8 cellular contexts compared by ENCODE assay signal in genomic region chr9:26856413-26857032, GRCh38. TPM values are rescaled to one million over a fixed set of nuclear protein-coding genes. Genes with fewer than 3 reads are reported as not detected.
DNase-seq lines count a peak whose midpoint lies in the region; ATAC-seq and TF ChIP-seq lines count a peak whose summit lies in the region.

No MANE protein-coding gene starts in this region.

- no peak overlapping the region for H3K9ac ChIP-seq in liver (ENCODE audit: low read depth in 1 of 2, low read length in 2 of 2)

- no peaks in the 10 kb centered on the region for H3K4me1 ChIP-seq in liver (ENCODE audit: control insufficient read depth in 4 of 4, insufficient read depth in 4 of 4, low read length in 3 of 4)

- H3K36me3 Mint-ChIP-seq in activated T-helper 17 cell treated with anti-CD3 and anti-CD28 coated beads, Interleukin-2, amount 50 U/mL, for 72 hours (ENCODE audit: low read depth), result peaks cover 28% of the 10 kb centered on the region

- peak; percentile 76 to 78 for TF ChIP-seq RAD21 in liver (IDR thresholded peaks at IDR 0.05)

- DNase-seq in DMS153 (lab: John Stamatoyannopoulos, UW) (peak; percentile 59), NCI-H345 (lab: John Stamatoyannopoulos, UW) (peak; percentile 3), astrocyte of the spinal cord (ENCODE audit: low read depth, low spot score) (peak; percentile 54)
- no peak for DNase-seq in activated effector memory CD4-positive, alpha-beta T cell treated with anti-CD3 and anti-CD28 coated beads, Interleukin-2, amount 50 U/mL, for 16 hours

- TF ChIP-seq CTCF in astrocyte of the spinal cord (IDR thresholded peaks at IDR 0.05; ENCODE audit: low read depth, low read length), result peak; percentile 59
- peak; percentile 59 for TF ChIP-seq CTCF in liver (IDR thresholded peaks at IDR 0.05; ENCODE audit: low read depth, low read length, missing input control)

- H3K27me3 ChIP-seq in liver (ENCODE audit: control insufficient read depth in 4 of 4, insufficient read depth in 4 of 4, low read length in 3 of 4), result no peaks in the 10 kb centered on the region

- no peaks in the 10 kb centered on the region for H3K4me1 Mint-ChIP-seq in activated T-helper 17 cell treated with anti-CD3 and anti-CD28 coated beads, Interleukin-2, amount 50 U/mL, for 72 hours

- no peak overlapping the region for H3K4me3 Mint-ChIP-seq in activated T-helper 17 cell treated with anti-CD3 and anti-CD28 coated beads, Interleukin-2, amount 50 U/mL, for 72 hours

- no peaks in the 10 kb centered on the region for H3K27me3 Mint-ChIP-seq in activated T-helper 17 cell treated with anti-CD3 and anti-CD28 coated beads, Interleukin-2, amount 50 U/mL, for 72 hours

- H3K9me3 Mint-ChIP-seq in activated T-helper 17 cell treated with anti-CD3 and anti-CD28 coated beads, Interleukin-2, amount 50 U/mL, for 72 hours, result no peaks in the 10 kb centered on the region

- no peaks in the 10 kb centered on the region for H3K9me3 ChIP-seq in liver (ENCODE audit: control insufficient read depth in 4 of 4, low read length in 3 of 4)

- ATAC-seq in GM19035 (IDR thresholded peaks at IDR 0.05; ENCODE audit: unreplicated experiment) (peak; percentile 80), HG03354 (IDR thresholded peaks at IDR 0.05; ENCODE audit: poor library complexity, severe bottlenecking, unreplicated experiment) (peak; percentile 89)
- ATAC-seq in activated T-helper 17 cell treated with anti-CD3 and anti-CD28 coated beads, Interleukin-2, amount 50 U/mL, for 72 hours (replicated peaks), result no peak

- in situ Hi-C loops in astrocyte of the spinal cord (cut with HindIII; ENCODE audit: low sequenced_read_pairs), result no loop called here

- H3K4me3 ChIP-seq in astrocyte of the spinal cord (ENCODE audit: low read depth, low read length) (no peak overlapping the region), liver (ENCODE audit: low read depth in 1 of 3, low read length in 3 of 3) (no peak overlapping the region)

- no peak overlapping the region for H3K27ac ChIP-seq in liver (ENCODE audit: low read depth in 1 of 2, low read length in 2 of 2)

- no peak overlapping the region for H3K27ac Mint-ChIP-seq in activated T-helper 17 cell treated with anti-CD3 and anti-CD28 coated beads, Interleukin-2, amount 50 U/mL, for 72 hours

- WGBS in liver, result 91% methylated on average over 1 of the region's 1 CpG

- H3K36me3 ChIP-seq in liver (ENCODE audit: control insufficient read depth in 4 of 4, insufficient read depth in 3 of 4, low read depth in 1 of 4, low read length in 3 of 4), result peaks cover 7 to 29% (median 16%) of the 10 kb centered on the region in 4 donors

TF ChIP-seq in liver, 16 proteins besides CTCF, POLR2A, EP300 and RAD21:
- TF ChIP-seq MAX (IDR thresholded peaks at IDR 0.05) (no peak), YY1 (IDR thresholded peaks at IDR 0.05) (no peak)

RNA-seq across cellular contexts. Expression of gene CAAP1, which starts 36.1 kb away (rescaled TPM):
- total RNA-seq in liver, result 10 to 100 TPM; 13.4 to 19.6 TPM
- polyA plus RNA-seq in liver, result 1 to 10 TPM; 8.9 to 9.1 TPM
- 10 to 100 TPM; 14.9 to 18.3 TPM for total RNA-seq in activated T-helper 17 cell treated with anti-CD3 and anti-CD28 coated beads, Interleukin-2, amount 50 U/mL, for 72 hours
